Comparison of ENCODE assay signal across 18 cellular contexts in the genomic region with DNA sequence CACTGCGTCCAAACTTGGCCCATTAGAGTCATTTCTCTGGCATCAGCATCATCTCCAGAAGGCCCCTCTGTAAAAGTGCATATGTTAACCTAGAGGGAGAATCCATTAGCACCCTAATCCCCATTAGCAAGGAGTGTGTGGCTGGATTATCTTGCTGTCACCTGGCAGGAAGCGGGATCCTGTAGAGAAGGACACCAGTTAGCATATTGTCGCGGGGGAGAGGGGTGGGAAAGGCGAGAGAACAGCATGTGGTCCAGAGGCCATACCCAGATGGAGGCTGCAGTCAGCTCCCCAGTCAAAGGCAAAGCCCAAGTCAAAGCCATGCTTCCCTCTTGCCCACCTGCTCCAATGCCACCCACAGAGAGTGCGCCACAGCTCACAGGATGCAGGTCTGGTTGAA.
DNase-seq lines count a peak whose midpoint lies in the region; ATAC-seq, FAIRE-seq and TF ChIP-seq lines count a peak whose summit lies in the region.
"Had no signal": no experiment of that assay in that cellular context is flagged by ENCODE, and none has a peak within 500 bp of the region (broad histone marks: within the 10 kb centered on the region; RNA-seq: fewer than 3 reads in every experiment).

No MANE protein-coding gene starts in this region.

- CTCF ChIA-PET in HEK293 (lab: Yijun Ruan, JAX): interaction anchor here (2.0 kb wide), 1 partner anchor 63 kb away, joined by 8 read pairs; no protein-coding TSS in a partner anchor
- CTCF ChIA-PET in WTC11 (lab: Charles Lee): interaction anchor here (1.1 to 1.7 kb wide), 5 partner anchors 12 to 212 kb away, joined by 3 to 6 read pairs (median 4); no protein-coding TSS in a partner anchor

- no peak overlapping the region for H2BK120ac ChIP-seq in neuronal stem cell (ENCODE audit: low read depth, low read length)

- H2AFZ ChIP-seq in neuronal stem cell (ENCODE audit: low read length): no peak overlapping the region
- H2AFZ ChIP-seq in MM.1S (ENCODE audit: low read length): no peak overlapping the region
- H2AFZ ChIP-seq: GM23248 had no signal

- no peaks in the 10 kb centered on the region for H4K20me1 ChIP-seq in MM.1S (ENCODE audit: insufficient read depth, low read length)

- FAIRE-seq in D721Med (lab: Jason Lieb, UNC): peak; percentile 80
- FAIRE-seq: GM12878 had no signal

- H3F3A ChIP-seq in MM.1S (ENCODE audit: insufficient read depth, low read length): no peaks in the 10 kb centered on the region

- no peak overlapping the region for H4K91ac ChIP-seq in neuronal stem cell (ENCODE audit: low read depth, low read length, poor library complexity)

- no peak overlapping the region for H3K18ac ChIP-seq in neuronal stem cell (ENCODE audit: low read length)

- no peak overlapping the region for H2BK5ac ChIP-seq in neuronal stem cell (ENCODE audit: low read length)

- H3K27me3 Mint-ChIP-seq in WTC11 (ENCODE audit: low read depth): peaks cover under 1% of the 10 kb centered on the region

- TF ChIP-seq CTCF in D721Med (IDR thresholded peaks at IDR 0.05; ENCODE audit: insufficient read depth, missing control alignments) (no peak), HEK293 (tag by site-specific recombination; IDR thresholded peaks at IDR 0.05) (no peak), WTC11 (IDR thresholded peaks at IDR 0.05) (no peak), MM.1S (IDR thresholded peaks at IDR 0.05; ENCODE audit: low read length) (no peak)

- no peaks in the 10 kb centered on the region for H3K9me3 Mint-ChIP-seq in WTC11

- ATAC-seq in WTC11: 0 out of 2 replicates have a peak, but pooled peaks have one; percentile 22
- ATAC-seq in HG02981 (IDR thresholded peaks at IDR 0.05; ENCODE audit: unreplicated experiment): no peak
- ATAC-seq: GM12878, Right ventricle myocardium inferior had no signal

- H2BK12ac ChIP-seq in neuronal stem cell (ENCODE audit: low read length): no peak overlapping the region

- H3K9me2 ChIP-seq in MM.1S (replicated peaks; ENCODE audit: insufficient read depth, low read length): no peaks in the 10 kb centered on the region

- no peak overlapping the region for H3K14ac ChIP-seq in neuronal stem cell (ENCODE audit: low read length)

- no peak overlapping the region for H3K27ac ChIP-seq in HEK293 (ENCODE audit: extremely low read depth, low read depth, low read length)
- no peak overlapping the region for H3K27ac ChIP-seq in neuronal stem cell (replicated peaks; ENCODE audit: low read length)
- no peak overlapping the region for H3K27ac ChIP-seq in MM.1S (ENCODE audit: low read length)
- H3K27ac ChIP-seq: GM23248, SJSA1 had no signal

- H3K23ac ChIP-seq in neuronal stem cell (ENCODE audit: low read depth, low read length, poor library complexity): peak overlapping the region; percentile 13

- H2BK15ac ChIP-seq in neuronal stem cell (ENCODE audit: low read length): no peak overlapping the region

- H3K79me2 ChIP-seq in MM.1S (ENCODE audit: low read length): no peaks in the 10 kb centered on the region

- H3K79me1 ChIP-seq in neuronal stem cell (ENCODE audit: low read depth, low read length): no peaks in the 10 kb centered on the region

- H3K27ac Mint-ChIP-seq in WTC11: no peak overlapping the region

- H3K4ac ChIP-seq in neuronal stem cell (ENCODE audit: low read length): no peak overlapping the region

- H3K36me3 ChIP-seq in HEK293 (ENCODE audit: control insufficient read depth in 2 of 2, insufficient read depth in 1 of 2, low read length in 2 of 2): no peaks in the 10 kb centered on the region
- no peaks in the 10 kb centered on the region for H3K36me3 ChIP-seq in neuronal stem cell (replicated peaks in 1 of 2; ENCODE audit: control insufficient read depth in 2 of 2, insufficient read depth in 2 of 2, low read length in 2 of 2)
- no peaks in the 10 kb centered on the region for H3K36me3 ChIP-seq in MM.1S (replicated peaks; ENCODE audit: insufficient read depth, low read length)
- H3K36me3 ChIP-seq: BE2C, SJSA1 had no signal

- H3K4me3 Mint-ChIP-seq in WTC11: no peak overlapping the region

- H2AK5ac ChIP-seq in neuronal stem cell (ENCODE audit: low read depth, low read length): no peak overlapping the region

- no peaks in the 10 kb centered on the region for H3K9me3 ChIP-seq in HEK293 (ENCODE audit: control insufficient read depth, insufficient read depth, low read depth, low read length)
- peaks cover 0 to 2% of the 10 kb centered on the region in 2 donors for H3K9me3 ChIP-seq in neuronal stem cell (replicated peaks in 1 of 2; ENCODE audit: control insufficient read depth in 2 of 2, insufficient read depth in 1 of 2, low read depth in 1 of 2, low read length in 2 of 2)
- H3K9me3 ChIP-seq in MM.1S (replicated peaks; ENCODE audit: insufficient read depth, low read length): no peaks in the 10 kb centered on the region
- H3K9me3 ChIP-seq: BE2C, SJSA1 had no signal

- H3K4me1 ChIP-seq in HEK293 (ENCODE audit: control insufficient read depth, insufficient read depth, low read length) (peaks cover 10% of the 10 kb centered on the region), neuronal stem cell (ENCODE audit: control insufficient read depth in 2 of 2, insufficient read depth in 1 of 2, low read depth in 1 of 2, low read length in 2 of 2) (peaks cover 0 to 2% of the 10 kb centered on the region in 2 donors), MM.1S (ENCODE audit: low read length) (no peaks in the 10 kb centered on the region)
- H3K4me1 ChIP-seq: BE2C, SJSA1 had no signal

- no peak overlapping the region for H3K4me3 ChIP-seq in HEK293 (ENCODE audit: low read depth, low read length)
- no peak overlapping the region for H3K4me3 ChIP-seq in neuronal stem cell (ENCODE audit: low read length in 2 of 2)
- H3K4me3 ChIP-seq in MM.1S (ENCODE audit: low read length): no peak overlapping the region
- H3K4me3 ChIP-seq: GM12878, GM23248, SJSA1 had no signal

- peak; percentile 72 for DNase-seq in D721Med (ENCODE audit: insufficient read length, low spot score)
- no peak for DNase-seq in WTC11 (ENCODE audit: low spot score)
- no peak for DNase-seq in neuronal stem cell (ENCODE audit: low spot score)
- DNase-seq in NAMALWA (ENCODE audit: low spot score): no peak
- no peak for DNase-seq in MM.1S
- DNase-seq: BE2C, DMS79, GM23248, Karpas-422, NCI-H1694 treated with DMSO at 0.1 percent for 48 hours, NCI-H2081 treated with DMSO at 0.1 percent for 48 hours, NCI-H748 treated with DMSO at 0.1 percent for 48 hours, T-helper 1 cell had no signal

- WGBS in neuronal stem cell (ENCODE audit: extremely low coverage in 2 of 2, insufficient read length in 2 of 2, insufficient replicate concordance in 1 of 2), 2 donors: no CpG with 5 or more reads among the region's 6 CpGs

- peaks cover 0 to 32% (median 5%) of the 10 kb centered on the region in 3 experiments for H3K27me3 ChIP-seq in neuronal stem cell (ENCODE audit: control insufficient read depth in 3 of 3, insufficient read depth in 3 of 3, low read depth in 1 of 3, low read length in 3 of 3)
- no peaks in the 10 kb centered on the region for H3K27me3 ChIP-seq in MM.1S (replicated peaks; ENCODE audit: insufficient read depth, low read length)

- POLR2A ChIA-PET in HEK293 (lab: Yijun Ruan, JAX) (no interaction called here), WTC11 (lab: Charles Lee) (no interaction called here)

- no peak overlapping the region for H4K8ac ChIP-seq in neuronal stem cell (ENCODE audit: low read depth, low read length)

- H3K4me2 ChIP-seq in neuronal stem cell (ENCODE audit: insufficient read depth, low read length, poor library complexity, severe bottlenecking): no peak overlapping the region
- H3K4me2 ChIP-seq in MM.1S (ENCODE audit: low read depth, low read length): no peak overlapping the region

- H3K36me3 Mint-ChIP-seq in WTC11: no peaks in the 10 kb centered on the region

- peaks cover 19% of the 10 kb centered on the region for H3K4me1 Mint-ChIP-seq in WTC11

- H3K9ac ChIP-seq in neuronal stem cell (ENCODE audit: low read depth, low read length, poor library complexity): no peak overlapping the region
- H3K9ac ChIP-seq in MM.1S (ENCODE audit: low read length): no peak overlapping the region
- H3K9ac ChIP-seq: GM23248 had no signal

TF ChIP-seq in HEK293, 187 proteins besides CTCF, POLR2A, EP300 and RAD21 (continues in another document):
- TF ChIP-seq ZNF391 (tag by site-specific recombination; IDR thresholded peaks at IDR 0.05; ENCODE audit: borderline replicate concordance, low read depth): no peak
- TF ChIP-seq, protein P1, sequence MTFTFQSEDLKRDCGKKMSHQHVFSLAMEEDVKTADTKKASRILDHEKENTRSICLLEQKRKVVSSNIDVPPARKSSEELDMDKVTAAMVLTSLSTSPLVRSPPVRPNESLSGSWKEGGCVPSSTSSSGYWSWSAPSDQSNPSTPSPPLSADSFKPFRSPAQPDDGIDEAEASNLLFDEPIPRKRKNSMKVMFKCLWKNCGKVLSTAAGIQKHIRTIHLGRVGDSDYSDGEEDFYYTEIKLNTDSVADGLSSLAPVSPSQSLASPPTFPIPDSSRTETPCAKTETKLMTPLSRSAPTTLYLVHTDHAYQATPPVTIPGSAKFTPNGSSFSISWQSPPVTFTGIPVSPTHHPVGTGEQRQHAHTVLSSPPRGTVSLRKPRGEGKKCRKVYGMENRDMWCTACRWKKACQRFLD (tag by site-specific recombination; IDR thresholded peaks at IDR 0.05): no peak

TF ChIP-seq in WTC11, 78 proteins besides CTCF, POLR2A, EP300 and RAD21:
- TF ChIP-seq, protein P2, sequence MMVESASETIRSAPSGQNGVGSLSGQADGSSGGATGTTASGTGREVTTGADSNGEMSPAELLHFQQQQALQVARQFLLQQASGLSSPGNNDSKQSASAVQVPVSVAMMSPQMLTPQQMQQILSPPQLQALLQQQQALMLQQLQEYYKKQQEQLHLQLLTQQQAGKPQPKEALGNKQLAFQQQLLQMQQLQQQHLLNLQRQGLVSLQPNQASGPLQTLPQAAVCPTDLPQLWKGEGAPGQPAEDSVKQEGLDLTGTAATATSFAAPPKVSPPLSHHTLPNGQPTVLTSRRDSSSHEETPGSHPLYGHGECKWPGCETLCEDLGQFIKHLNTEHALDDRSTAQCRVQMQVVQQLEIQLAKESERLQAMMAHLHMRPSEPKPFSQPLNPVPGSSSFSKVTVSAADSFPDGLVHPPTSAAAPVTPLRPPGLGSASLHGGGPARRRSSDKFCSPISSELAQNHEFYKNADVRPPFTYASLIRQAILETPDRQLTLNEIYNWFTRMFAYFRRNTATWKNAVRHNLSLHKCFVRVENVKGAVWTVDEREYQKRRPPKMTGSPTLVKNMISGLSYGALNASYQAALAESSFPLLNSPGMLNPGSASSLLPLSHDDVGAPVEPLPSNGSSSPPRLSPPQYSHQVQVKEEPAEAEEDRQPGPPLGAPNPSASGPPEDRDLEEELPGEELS (CRISPR knock-in tag; IDR thresholded peaks at IDR 0.05): peak; percentile 59; the same call in 1 of the 2 replicates
- peak; percentile 57; the same call in 1 of the 2 replicates for TF ChIP-seq ETV6 (CRISPR knock-in tag; IDR thresholded peaks at IDR 0.05)
- 0 out of 2 replicates have a peak, but pooled peaks have one; percentile 56 for TF ChIP-seq ZNF232 (CRISPR knock-in tag; IDR thresholded peaks at IDR 0.05)
- peak; percentile 73; the same call in 1 of the 2 replicates for TF ChIP-seq ZNF423 (CRISPR knock-in tag; IDR thresholded peaks at IDR 0.05)
- TF ChIP-seq TEAD4 (CRISPR knock-in tag; IDR thresholded peaks at IDR 0.05): no peak
- 0 out of 2 replicates have a peak, but pooled peaks have one; percentile 26 for TF ChIP-seq SP1 (CRISPR knock-in tag; conservative IDR thresholded peaks at IDR 0.05)
TF ChIP-seq in WTC11: peak in this region for 5.
